ENCODE assay signal across 1 cellular context in genomic region chr2:122530812-122531211, GRCh38.
TF ChIP-seq lines count a peak whose summit lies in the region.

No MANE protein-coding gene starts in this region.

TF ChIP-seq in GM12878, 131 proteins besides CTCF, POLR2A, EP300 and RAD21 (continued from another document and continues in another):
- TF ChIP-seq BCLAF1 (IDR thresholded peaks at IDR 0.05) (no peak), USF1 (IDR thresholded peaks at IDR 0.05; ENCODE audit: borderline replicate concordance, extremely low read length, insufficient read depth, low read depth, low read length) (no peak), MTA2 (IDR thresholded peaks at IDR 0.05; ENCODE audit: low read depth) (no peak), MLLT1 (IDR thresholded peaks at IDR 0.05) (no peak), CREM (IDR thresholded peaks at IDR 0.05; ENCODE audit: low read depth) (peak; percentile 33; the same call in 1 of the 2 replicates), NR2C2 (IDR thresholded peaks at IDR 0.05; ENCODE audit: borderline replicate concordance, control insufficient read depth, insufficient read length, low read depth) (no peak), ATF7 (IDR thresholded peaks at IDR 0.05; ENCODE audit: low read depth) (peak; percentile 72), STAT3 (IDR thresholded peaks at IDR 0.05; ENCODE audit: low read depth, low read length) (no peak), IKZF2 (IDR thresholded peaks at IDR 0.05) (peak; percentile 62 to 64; a peak in 2 of 4 replicates), RELB (IDR thresholded peaks at IDR 0.05; ENCODE audit: low read depth) (peak; percentile 49; the same call in 1 of the 2 replicates), ZNF687 (IDR thresholded peaks at IDR 0.05) (peak; percentile 46), GABPA (IDR thresholded peaks at IDR 0.05; ENCODE audit: low read depth) (no peak), E2F8 (IDR thresholded peaks at IDR 0.05; ENCODE audit: low read depth, partially characterized antibody) (no peak), SKIL (IDR thresholded peaks at IDR 0.05; ENCODE audit: low read depth, poor library complexity, severe bottlenecking) (no peak), MEF2B (IDR thresholded peaks at IDR 0.05; ENCODE audit: partially characterized antibody, poor library complexity, severe bottlenecking) (peak; percentile 21), CBFB (IDR thresholded peaks at IDR 0.05; ENCODE audit: low read depth) (no peak), EED (IDR thresholded peaks at IDR 0.05; ENCODE audit: low read depth) (no peak), USF2 (IDR thresholded peaks at IDR 0.05; ENCODE audit: borderline replicate concordance, low read depth, low read length) (no peak), SMAD1 (IDR thresholded peaks at IDR 0.05; ENCODE audit: low read depth, partially characterized antibody) (no peak), NR2F1 (conservative IDR thresholded peaks at IDR 0.05) (0 out of 2 replicates have a peak, but pooled peaks have one; percentile 18), BCL3 (IDR thresholded peaks at IDR 0.05; ENCODE audit: borderline replicate concordance, insufficient read depth, low read depth, low read length, poor library complexity, severe bottlenecking) (no peak), ZBTB11 (CRISPR knock-in tag; IDR thresholded peaks at IDR 0.05) (no peak), PML (IDR thresholded peaks at IDR 0.05; ENCODE audit: low read length) (no peak), MAX (IDR thresholded peaks at IDR 0.05; ENCODE audit: low read depth, low read length) (no peak), HSF1 (IDR thresholded peaks at IDR 0.05; ENCODE audit: low read depth, low read length) (no peak), IKZF1 (conservative IDR thresholded peaks at IDR 0.05) (0 out of 2 replicates have a peak, but pooled peaks have one; percentile 31)
